ENCODE assay signal across 1 cellular context in the genomic region with DNA sequence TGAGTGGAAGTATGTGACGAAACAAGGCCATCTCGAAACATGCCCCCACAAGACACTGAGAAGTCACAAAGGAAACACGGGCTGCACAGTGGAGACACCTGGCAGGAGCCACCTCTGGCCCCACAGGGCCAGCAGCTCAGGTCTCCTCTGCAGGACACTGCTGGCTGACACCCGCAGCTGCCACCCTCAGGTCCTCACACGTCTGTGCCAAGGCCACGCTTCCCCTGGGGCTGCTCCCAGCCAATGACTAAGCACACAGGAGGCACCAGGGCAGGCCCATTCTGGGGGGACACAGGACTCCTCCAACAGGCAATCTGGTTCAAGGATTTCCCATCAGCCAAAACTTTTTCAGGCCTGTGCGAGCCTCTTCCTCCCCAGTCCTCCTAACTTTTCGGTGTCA.
TF ChIP-seq lines count a peak whose summit lies in the region.

No MANE protein-coding gene starts in this region.

TF ChIP-seq in WTC11, 78 proteins besides CTCF, POLR2A, EP300 and RAD21 (continued from another document):
- TF ChIP-seq, protein P1, sequence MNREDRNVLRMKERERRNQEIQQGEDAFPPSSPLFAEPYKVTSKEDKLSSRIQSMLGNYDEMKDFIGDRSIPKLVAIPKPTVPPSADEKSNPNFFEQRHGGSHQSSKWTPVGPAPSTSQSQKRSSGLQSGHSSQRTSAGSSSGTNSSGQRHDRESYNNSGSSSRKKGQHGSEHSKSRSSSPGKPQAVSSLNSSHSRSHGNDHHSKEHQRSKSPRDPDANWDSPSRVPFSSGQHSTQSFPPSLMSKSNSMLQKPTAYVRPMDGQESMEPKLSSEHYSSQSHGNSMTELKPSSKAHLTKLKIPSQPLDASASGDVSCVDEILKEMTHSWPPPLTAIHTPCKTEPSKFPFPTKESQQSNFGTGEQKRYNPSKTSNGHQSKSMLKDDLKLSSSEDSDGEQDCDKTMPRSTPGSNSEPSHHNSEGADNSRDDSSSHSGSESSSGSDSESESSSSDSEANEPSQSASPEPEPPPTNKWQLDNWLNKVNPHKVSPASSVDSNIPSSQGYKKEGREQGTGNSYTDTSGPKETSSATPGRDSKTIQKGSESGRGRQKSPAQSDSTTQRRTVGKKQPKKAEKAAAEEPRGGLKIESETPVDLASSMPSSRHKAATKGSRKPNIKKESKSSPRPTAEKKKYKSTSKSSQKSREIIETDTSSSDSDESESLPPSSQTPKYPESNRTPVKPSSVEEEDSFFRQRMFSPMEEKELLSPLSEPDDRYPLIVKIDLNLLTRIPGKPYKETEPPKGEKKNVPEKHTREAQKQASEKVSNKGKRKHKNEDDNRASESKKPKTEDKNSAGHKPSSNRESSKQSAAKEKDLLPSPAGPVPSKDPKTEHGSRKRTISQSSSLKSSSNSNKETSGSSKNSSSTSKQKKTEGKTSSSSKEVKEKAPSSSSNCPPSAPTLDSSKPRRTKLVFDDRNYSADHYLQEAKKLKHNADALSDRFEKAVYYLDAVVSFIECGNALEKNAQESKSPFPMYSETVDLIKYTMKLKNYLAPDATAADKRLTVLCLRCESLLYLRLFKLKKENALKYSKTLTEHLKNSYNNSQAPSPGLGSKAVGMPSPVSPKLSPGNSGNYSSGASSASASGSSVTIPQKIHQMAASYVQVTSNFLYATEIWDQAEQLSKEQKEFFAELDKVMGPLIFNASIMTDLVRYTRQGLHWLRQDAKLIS (CRISPR knock-in tag; IDR thresholded peaks at IDR 0.05; ENCODE audit: borderline replicate concordance): no peak
- TF ChIP-seq ZNF416 (CRISPR knock-in tag; IDR thresholded peaks at IDR 0.05) (no peak), ZNF396 (CRISPR knock-in tag; IDR thresholded peaks at IDR 0.05; ENCODE audit: borderline replicate concordance) (no peak), TEAD1 (CRISPR knock-in tag; IDR thresholded peaks at IDR 0.05) (no peak), MYBL2 (CRISPR knock-in tag; IDR thresholded peaks at IDR 0.05) (no peak)
- TF ChIP-seq, protein P2, sequence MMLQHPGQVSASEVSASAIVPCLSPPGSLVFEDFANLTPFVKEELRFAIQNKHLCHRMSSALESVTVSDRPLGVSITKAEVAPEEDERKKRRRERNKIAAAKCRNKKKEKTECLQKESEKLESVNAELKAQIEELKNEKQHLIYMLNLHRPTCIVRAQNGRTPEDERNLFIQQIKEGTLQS (CRISPR knock-in tag; conservative IDR thresholded peaks at IDR 0.05): no peak
- TF ChIP-seq, protein P3, sequence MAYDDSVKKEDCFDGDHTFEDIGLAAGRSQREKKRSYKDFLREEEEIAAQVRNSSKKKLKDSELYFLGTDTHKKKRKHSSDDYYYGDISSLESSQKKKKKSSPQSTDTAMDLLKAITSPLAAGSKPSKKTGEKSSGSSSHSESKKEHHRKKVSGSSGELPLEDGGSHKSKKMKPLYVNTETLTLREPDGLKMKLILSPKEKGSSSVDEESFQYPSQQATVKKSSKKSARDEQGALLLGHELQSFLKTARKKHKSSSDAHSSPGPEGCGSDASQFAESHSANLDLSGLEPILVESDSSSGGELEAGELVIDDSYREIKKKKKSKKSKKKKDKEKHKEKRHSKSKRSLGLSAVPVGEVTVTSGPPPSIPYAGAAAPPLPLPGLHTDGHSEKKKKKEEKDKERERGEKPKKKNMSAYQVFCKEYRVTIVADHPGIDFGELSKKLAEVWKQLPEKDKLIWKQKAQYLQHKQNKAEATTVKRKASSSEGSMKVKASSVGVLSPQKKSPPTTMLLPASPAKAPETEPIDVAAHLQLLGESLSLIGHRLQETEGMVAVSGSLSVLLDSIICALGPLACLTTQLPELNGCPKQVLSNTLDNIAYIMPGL (CRISPR knock-in tag; IDR thresholded peaks at IDR 0.05): no peak
